ENCODE assay signal across 19 cellular contexts in the genomic region with DNA sequence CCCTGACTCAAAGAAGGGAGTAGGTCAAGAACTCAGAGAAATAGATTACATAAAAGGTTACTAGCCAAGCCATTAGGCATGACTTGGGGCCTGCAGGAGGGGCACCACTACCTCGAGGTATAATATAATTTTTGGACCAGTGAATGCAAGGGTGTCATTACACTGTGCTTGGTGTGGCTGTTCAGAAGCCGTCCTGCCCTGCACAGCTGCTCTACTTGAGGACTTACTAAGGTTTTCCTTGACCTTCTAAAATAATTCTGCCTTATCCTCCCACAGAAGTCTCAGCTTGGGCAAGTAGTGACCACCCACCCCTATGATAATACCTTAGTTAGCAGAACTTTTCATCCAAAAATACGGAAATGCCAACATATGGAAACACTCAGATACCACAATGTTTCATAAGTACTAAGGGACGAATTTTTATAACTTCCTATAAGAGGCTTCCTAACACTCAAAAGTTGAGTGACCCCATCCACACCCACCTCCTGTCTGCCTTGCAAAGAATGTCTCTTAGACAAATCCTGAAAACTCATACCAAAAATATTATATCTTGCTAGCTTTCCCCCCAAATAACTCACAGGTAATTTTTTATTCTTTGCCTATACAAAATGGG. TPM values are rescaled to one million over a fixed set of nuclear protein-coding genes. Genes with fewer than 3 reads are reported as not detected.
DNase-seq lines count a peak whose midpoint lies in the region; ATAC-seq, FAIRE-seq and TF ChIP-seq lines count a peak whose summit lies in the region.
"Had no signal": no experiment of that assay in that cellular context is flagged by ENCODE, and none has a peak within 500 bp of the region (broad histone marks: within the 10 kb centered on the region; RNA-seq: fewer than 3 reads in every experiment).

No MANE protein-coding gene starts in this region.

- H3K9me3 Mint-ChIP-seq in activated CD4-positive, alpha-beta T cell treated with anti-CD3 and anti-CD28 coated beads, Interleukin-2, amount 10 ng/mL, durations not matched to agents 24 days and 14 days, result peaks cover 4% of the 10 kb centered on the region
- no peaks in the 10 kb centered on the region for H3K9me3 Mint-ChIP-seq in activated CD4-positive, alpha-beta memory T cell treated with anti-CD3 and anti-CD28 coated beads for 36 hours

- H3K36me3 ChIP-seq in Loucy (ENCODE audit: insufficient read depth, low read length), result no peaks in the 10 kb centered on the region
- H3K36me3 ChIP-seq in neutrophil, result no peaks in the 10 kb centered on the region
- H3K36me3 ChIP-seq: vagina had no signal

- H3K4me1 Mint-ChIP-seq in activated CD4-positive, alpha-beta T cell treated with anti-CD3 and anti-CD28 coated beads, Interleukin-2, amount 10 ng/mL, durations not matched to agents 24 days and 14 days, result peaks cover 56% of the 10 kb centered on the region
- peaks cover 41% of the 10 kb centered on the region for H3K4me1 Mint-ChIP-seq in activated CD4-positive, alpha-beta memory T cell treated with anti-CD3 and anti-CD28 coated beads for 36 hours (ENCODE audit: low read depth)

- H3K4me3 ChIP-seq in Loucy (ENCODE audit: low read length, poor library complexity, severe bottlenecking) (no peak overlapping the region), neutrophil (ENCODE audit: low read depth in 1 of 2, low read length in 1 of 2) (no peak overlapping the region)
- H3K4me3 ChIP-seq: SK-N-MC, vagina had no signal

- H3K27ac Mint-ChIP-seq in activated CD4-positive, alpha-beta T cell treated with anti-CD3 and anti-CD28 coated beads, Interleukin-2, amount 10 ng/mL, durations not matched to agents 24 days and 14 days, result peak overlapping the region; percentile 89
- H3K27ac Mint-ChIP-seq in activated CD4-positive, alpha-beta memory T cell treated with anti-CD3 and anti-CD28 coated beads for 36 hours, result peak overlapping the region; percentile 76
- H3K27ac Mint-ChIP-seq: IgD-negative memory B cell had no signal

- H3K4me2 ChIP-seq in Loucy (ENCODE audit: low read depth, low read length, poor library complexity, severe bottlenecking), result peak overlapping the region; percentile 4

- H3K27me3 ChIP-seq in Loucy (ENCODE audit: insufficient read depth, low read length, poor library complexity, severe bottlenecking) (no peaks in the 10 kb centered on the region), neutrophil (no peaks in the 10 kb centered on the region)
- H3K27me3 ChIP-seq: vagina had no signal

- no peak for FAIRE-seq in H54 (lab: Jason Lieb, UNC)
- FAIRE-seq: endometrium had no signal

- H3K27ac ChIP-seq in neutrophil, result peak overlapping the region; percentile 86
- H3K27ac ChIP-seq: SK-N-MC, vagina had no signal

- CTCF ChIA-PET in activated CD4-positive, alpha-beta memory T cell treated with anti-CD3 and anti-CD28 coated beads for 36 hours (lab: Charles Lee), result interaction anchor here (0.7 to 2.1 kb wide), 5 partner anchors 9 to 1207 kb away, joined by 3 to 6 read pairs (median 3); partner anchors contain the start of gene INPP5D

- no peak overlapping the region for H2AFZ ChIP-seq in Loucy (ENCODE audit: low read length)

- no peak for ATAC-seq in HG02852 (IDR thresholded peaks at IDR 0.05; ENCODE audit: unreplicated experiment)

- POLR2A ChIA-PET in activated CD4-positive, alpha-beta memory T cell treated with anti-CD3 and anti-CD28 coated beads for 36 hours (lab: Charles Lee), result interaction anchor here (0.9 to 1.3 kb wide), 3 partner anchors 152 to 343 kb away, joined by 4 to 6 read pairs (median 4); no protein-coding TSS in a partner anchor

- no peaks in the 10 kb centered on the region for H3K79me2 ChIP-seq in Loucy (ENCODE audit: insufficient read depth, low read length)

- H3K9me2 ChIP-seq in Loucy (replicated peaks; ENCODE audit: low read depth, low read length), result no peaks in the 10 kb centered on the region

- H3K4me1 ChIP-seq in Loucy (ENCODE audit: insufficient read depth, low read length, poor library complexity, severe bottlenecking) (peaks cover 22% of the 10 kb centered on the region), neutrophil (ENCODE audit: control insufficient read depth in 1 of 2, insufficient read depth in 1 of 2, low read depth in 1 of 2, low read length in 1 of 2) (peaks cover 9 to 62% of the 10 kb centered on the region in 2 experiments)
- H3K4me1 ChIP-seq: vagina had no signal

- no peaks in the 10 kb centered on the region for H4K20me1 ChIP-seq in Loucy (ENCODE audit: insufficient read depth, low read length, poor library complexity, severe bottlenecking)

- peaks cover 3% of the 10 kb centered on the region for H3K36me3 Mint-ChIP-seq in activated CD4-positive, alpha-beta T cell treated with anti-CD3 and anti-CD28 coated beads, Interleukin-2, amount 10 ng/mL, durations not matched to agents 24 days and 14 days (ENCODE audit: low read depth)
- H3K36me3 Mint-ChIP-seq in activated CD4-positive, alpha-beta memory T cell treated with anti-CD3 and anti-CD28 coated beads for 36 hours, result no peaks in the 10 kb centered on the region
- H3K36me3 Mint-ChIP-seq: IgD-negative memory B cell had no signal

- TF ChIP-seq CTCF in Loucy (conservative IDR thresholded peaks at IDR 0.05; ENCODE audit: low read length) (no peak), neutrophil (IDR thresholded peaks at IDR 0.05) (no peak)

- intact Hi-C loops in activated CD4-positive, alpha-beta T cell treated with anti-CD3 and anti-CD28 coated beads, Interleukin-2, amount 10 ng/mL, durations not matched to agents 24 days and 14 days (cut with micrococcal nuclease), result loop anchor here (1.0 to 2.0 kb wide), 4 partner anchors 14 to 173 kb away; partner anchors contain the start of genes ATG16L1 and INPP5D
- intact Hi-C loops in activated CD4-positive, alpha-beta memory T cell treated with anti-CD3 and anti-CD28 coated beads for 36 hours (cut with micrococcal nuclease), result loop anchor here (1.0 to 2.0 kb wide), 4 partner anchors 14 to 172 kb away; partner anchors contain the start of gene ATG16L1

- peak overlapping the region; percentile 52 for H3K4me3 Mint-ChIP-seq in activated CD4-positive, alpha-beta T cell treated with anti-CD3 and anti-CD28 coated beads, Interleukin-2, amount 10 ng/mL, durations not matched to agents 24 days and 14 days
- no peak overlapping the region for H3K4me3 Mint-ChIP-seq in activated CD4-positive, alpha-beta memory T cell treated with anti-CD3 and anti-CD28 coated beads for 36 hours
- H3K4me3 Mint-ChIP-seq: IgD-negative memory B cell had no signal

- TF ChIP-seq POLR2A in H54 (IDR thresholded peaks at IDR 0.05; ENCODE audit: low read depth, low read length), result no peak

- no peak for DNase-seq in activated CD4-positive, alpha-beta T cell treated with anti-CD3 and anti-CD28 coated beads, Interleukin-2, amount 10 ng/mL, durations not matched to agents 24 days and 14 days
- DNase-seq in activated CD4-positive, alpha-beta T cell treated with anti-CD3 and anti-CD28 coated beads for 1 hour, result no peak
- peak; percentile 9 for DNase-seq in activated CD4-positive, alpha-beta memory T cell treated with anti-CD3 and anti-CD28 coated beads for 36 hours
- DNase-seq in DMS 273 (lab: John Stamatoyannopoulos, UW; ENCODE audit: unreplicated experiment), result no peak
- no peak for DNase-seq in H54 (ENCODE audit: insufficient read length, low spot score)
- DNase-seq: activated CD4-positive, CD25-positive, alpha-beta regulatory T cell treated with anti-CD3 and anti-CD28 coated beads, Interleukin-2, amount 50 U/mL, for 72 hours; cortex of kidney; kidney glomerular epithelial cell; NCI-H1694; NCI-H748 treated with DMSO at 0.1 percent for 48 hours; stimulated activated CD4-positive, alpha-beta T cell treated with anti-CD3 and anti-CD28 coated beads, Interleukin-12 subunit alpha, Interleukin-12 subunit beta, amount 100 ng/mL, for 4 hours; stimulated activated CD8-positive, alpha-beta memory T cell treated with anti-CD3 and anti-CD28 coated beads, Interleukin-4, amount 100 ng/mL, for 48 hours had no signal

- H3F3A ChIP-seq in Loucy (ENCODE audit: low read depth), result no peaks in the 10 kb centered on the region

- no peaks in the 10 kb centered on the region for H3K27me3 Mint-ChIP-seq in activated CD4-positive, alpha-beta T cell treated with anti-CD3 and anti-CD28 coated beads, Interleukin-2, amount 10 ng/mL, durations not matched to agents 24 days and 14 days
- H3K27me3 Mint-ChIP-seq in activated CD4-positive, alpha-beta memory T cell treated with anti-CD3 and anti-CD28 coated beads for 36 hours, result no peaks in the 10 kb centered on the region
- H3K27me3 Mint-ChIP-seq: IgD-negative memory B cell had no signal

- H3K9ac ChIP-seq in Loucy (ENCODE audit: low read depth, low read length, poor library complexity, severe bottlenecking), result no peak overlapping the region

- no peaks in the 10 kb centered on the region for H3K9me3 ChIP-seq in Loucy (ENCODE audit: insufficient read depth, low read depth, low read length)
- no peaks in the 10 kb centered on the region for H3K9me3 ChIP-seq in neutrophil
- H3K9me3 ChIP-seq: vagina had no signal

RNA-seq across cellular contexts. Expression of gene ATG16L1, which starts 17.7 kb away (rescaled TPM):
- total RNA-seq in activated CD4-positive, alpha-beta T cell treated with anti-CD3 and anti-CD28 coated beads, Interleukin-2, amount 10 ng/mL, durations not matched to agents 24 days and 14 days, result 36.7 and 37.9 TPM in 2 replicates
- total RNA-seq in activated CD4-positive, alpha-beta memory T cell treated with anti-CD3 and anti-CD28 coated beads for 36 hours, result 10 to 100 TPM; 27.0 to 30.5 TPM
